Comparison of ENCODE assay signal across 2 cellular contexts in genomic region chr3:69872783-69873378, GRCh38.
TF ChIP-seq lines count a peak whose summit lies in the region.

No MANE protein-coding gene starts in this region.

TF ChIP-seq in SK-N-SH, 30 proteins besides CTCF, POLR2A, EP300 and RAD21:
- TF ChIP-seq ZBTB33 (IDR thresholded peaks at IDR 0.05; ENCODE audit: borderline replicate concordance, low read depth) (no peak), ELF1 (IDR thresholded peaks at IDR 0.05) (no peak), GATA2 (CRISPR knock-in tag; IDR thresholded peaks at IDR 0.05) (no peak), CHD2 (IDR thresholded peaks at IDR 0.05; ENCODE audit: low read length, partially characterized antibody) (no peak), PBX3 (IDR thresholded peaks at IDR 0.05) (no peak), YY1 (IDR thresholded peaks at IDR 0.05; ENCODE audit: low read depth) (no peak), USF1 (IDR thresholded peaks at IDR 0.05; ENCODE audit: borderline replicate concordance, low read depth) (no peak), RCOR1 (IDR thresholded peaks at IDR 0.05; ENCODE audit: low read length) (no peak), RXRA (IDR thresholded peaks at IDR 0.05; ENCODE audit: borderline replicate concordance, low read depth) (no peak), SMC3 (IDR thresholded peaks at IDR 0.05; ENCODE audit: low read depth, low read length) (no peak), EZH2phosphoT487 (IDR thresholded peaks at IDR 0.05; ENCODE audit: borderline replicate concordance, low read depth) (no peak), TEAD4 (IDR thresholded peaks at IDR 0.05; ENCODE audit: borderline replicate concordance, insufficient read depth) (no peak), NFIC (IDR thresholded peaks at IDR 0.05; ENCODE audit: borderline replicate concordance) (no peak), RFX5 (IDR thresholded peaks at IDR 0.05; ENCODE audit: low read length) (no peak), NRF1 (IDR thresholded peaks at IDR 0.05; ENCODE audit: low read depth, low read length) (no peak), REST (IDR thresholded peaks at IDR 0.05; ENCODE audit: low read depth, low read length) (no peak), MAX (IDR thresholded peaks at IDR 0.05; ENCODE audit: low read depth) (no peak)

TF ChIP-seq in SK-N-SH treated with all-trans-retinoic acid at 6 μM for 48 hours, 23 proteins besides CTCF, POLR2A, EP300 and RAD21:
- TF ChIP-seq ZNF565 (CRISPR knock-in tag; conservative IDR thresholded peaks at IDR 0.05; ENCODE audit: low read depth): no peak
- TF ChIP-seq ZFP3 (CRISPR knock-in tag; IDR thresholded peaks at IDR 0.05): no peak
- no peak for TF ChIP-seq POU6F1 (CRISPR knock-in tag; IDR thresholded peaks at IDR 0.05; ENCODE audit: borderline replicate concordance, low read depth)
- no peak for TF ChIP-seq PATZ1 (CRISPR knock-in tag; IDR thresholded peaks at IDR 0.05; ENCODE audit: borderline replicate concordance)
- no peak for TF ChIP-seq CREB5 (CRISPR knock-in tag; IDR thresholded peaks at IDR 0.05; ENCODE audit: low read depth)
- no peak for TF ChIP-seq TOX (CRISPR knock-in tag; IDR thresholded peaks at IDR 0.05; ENCODE audit: borderline replicate concordance)
- TF ChIP-seq RARB (CRISPR knock-in tag; IDR thresholded peaks at IDR 0.05): no peak
- no peak for TF ChIP-seq ZC3H10 (CRISPR knock-in tag; IDR thresholded peaks at IDR 0.05)
- TF ChIP-seq TSHZ2 (CRISPR knock-in tag; IDR thresholded peaks at IDR 0.05): no peak
- TF ChIP-seq ESRRG (CRISPR knock-in tag; IDR thresholded peaks at IDR 0.05): no peak
- no peak for TF ChIP-seq ARNTL (CRISPR knock-in tag; IDR thresholded peaks at IDR 0.05; ENCODE audit: borderline replicate concordance, low read depth)
- no peak for TF ChIP-seq ISL1 (CRISPR knock-in tag; IDR thresholded peaks at IDR 0.05)
